In genomic region chr22:43975041-43975440, GRCh38 we compare ENCODE assay signal across 24 cellular contexts. TPM values are rescaled to one million over a fixed set of nuclear protein-coding genes. Genes with fewer than 3 reads are reported as not detected.
"Had no signal": no experiment of that assay in that cellular context is flagged by ENCODE, and none has a peak within 500 bp of the region (broad histone marks: within the 10 kb centered on the region; RNA-seq: fewer than 3 reads in every experiment).

No MANE protein-coding gene starts in this region.

- H3K4me1 ChIP-seq: left lung, right atrium auricular region, right lobe of liver, tibial nerve, uterus had no signal

- H3K27me3 ChIP-seq: left lung, neutrophil, ovary, right atrium auricular region, right lobe of liver, tibial nerve, uterus had no signal

- DNase-seq: hippocampal formation; kidney; left colon; left lung; mesendoderm; midbrain; mucosa of descending colon; naive thymus-derived CD4-positive, alpha-beta T cell; occipital lobe; ovary; small intestine; stimulated activated CD4-positive, alpha-beta T cell treated with anti-CD3 and anti-CD28 coated beads, Interleukin-1b, Interleukin-23, amount 100 ng/mL, for 48 hours; stimulated activated CD4-positive, alpha-beta T cell treated with anti-CD3 and anti-CD28 coated beads, Interleukin-2, amount 100 ng/mL, for 48 hours; stimulated activated CD4-positive, alpha-beta T cell treated with anti-CD3 and anti-CD28 coated beads, Interleukin-4, amount 100 ng/mL, for 4 hours; stimulated activated CD8-positive, alpha-beta memory T cell treated with anti-CD3 and anti-CD28 coated beads, Interleukin-4, amount 100 ng/mL, for 48 hours; stimulated activated naive CD4-positive, alpha-beta T cell treated with Interleukin-2 at 50 U/mL for 16 hours; stimulated activated naive CD8-positive, alpha-beta T cell treated with anti-CD3 and anti-CD28 coated beads, Interleukin-15, amount 100 ng/mL, for 72 hours; substantia nigra; uterus had no signal

- H3K27ac ChIP-seq: left lung, neutrophil, ovary, right atrium auricular region, right lobe of liver, tibial nerve, uterus had no signal

- H3K9me3 ChIP-seq: left lung, mucosa of descending colon, neutrophil, ovary, right atrium auricular region, right lobe of liver, tibial nerve, uterus had no signal

- H3K4me3 ChIP-seq: left lung, lung, mucosa of descending colon, ovary, right atrium auricular region, right lobe of liver, tibial nerve, uterus had no signal

- H3K36me3 ChIP-seq: ovary, uterus had no signal

RNA-seq across cellular contexts. Expression of gene PNPLA3, which starts 51.4 kb away (rescaled TPM):
- polyA plus RNA-seq: naive thymus-derived CD4-positive, alpha-beta T cell had no signal
